10 cellular contexts compared by ENCODE assay signal in genomic region chr2:199470672-199471442, GRCh38. TPM values are rescaled to one million over a fixed set of nuclear protein-coding genes. Genes with fewer than 3 reads are reported as not detected.
DNase-seq lines count a peak whose midpoint lies in the region; ATAC-seq and TF ChIP-seq lines count a peak whose summit lies in the region.
"Had no signal": no experiment of that assay in that cellular context is flagged by ENCODE, and none has a peak within 500 bp of the region (broad histone marks: within the 10 kb centered on the region; RNA-seq: fewer than 3 reads in every experiment).

No MANE protein-coding gene starts in this region.

- CTCF ChIA-PET in AG04449 (lab: Yijun Ruan, JAX) = interaction anchor here (0.8 to 8.1 kb wide), 28 partner anchors 8 to 1175 kb away, joined by 3 to 133 read pairs (median 4); no protein-coding TSS in a partner anchor

- peaks cover 93% of the 10 kb centered on the region for H3K27me3 Mint-ChIP-seq in endodermal cell (ENCODE audit: insufficient read depth)
- H3K27me3 Mint-ChIP-seq in neural progenitor cell (ENCODE audit: insufficient read depth, low read depth) = peaks cover 69% of the 10 kb centered on the region
- H3K27me3 Mint-ChIP-seq in natural killer cell treated with Interleukin-12 subunit alpha and Interleukin-12 subunit beta and Interleukin-15 and Interleukin-18, amount 100 ng/mL, for 72 hours = peaks cover 55 to 79% of the 10 kb centered on the region in 2 donors

- no peak overlapping the region for H3K9ac ChIP-seq in KMS-11
- no peak overlapping the region for H3K9ac ChIP-seq in endodermal cell (ENCODE audit: extremely low read depth, low read length, poor library complexity, severe bottlenecking)
- H3K9ac ChIP-seq in neural progenitor cell = no peak overlapping the region

- peak overlapping the region; percentile 23; the same call in 1 of the 2 replicates for H2AFZ ChIP-seq in KMS-11 (ENCODE audit: low read depth)
- peak overlapping the region; percentile 1 for H2AFZ ChIP-seq in neural progenitor cell (replicated peaks)

- H3K4me3 Mint-ChIP-seq in endodermal cell (peak overlapping the region; percentile 48), neural progenitor cell (peak overlapping the region; percentile 79)
- H3K4me3 Mint-ChIP-seq in natural killer cell treated with Interleukin-12 subunit alpha and Interleukin-12 subunit beta and Interleukin-15 and Interleukin-18, amount 100 ng/mL, for 72 hours = no peak overlapping the region

- DNase-seq in AG04449 (ENCODE audit: low read depth, low spot score) (no peak), endodermal cell (peak; percentile 74), neural progenitor cell (ENCODE audit: low spot score) (peak; percentile 45), substantia nigra (lab: John Stamatoyannopoulos, UW) (no peak), NCI-H146 treated with DMSO at 0.1 percent for 48 hours (lab: John Stamatoyannopoulos, UW; ENCODE audit: unreplicated experiment) (no peak)
- DNase-seq in natural killer cell treated with Interleukin-12 subunit alpha and Interleukin-12 subunit beta and Interleukin-15 and Interleukin-18, amount 100 ng/mL, for 72 hours (ENCODE audit: low spot score) = no peak

- H3K4me1 ChIP-seq in KMS-11 (ENCODE audit: low read depth, poor library complexity, severe bottlenecking) (peaks cover 7% of the 10 kb centered on the region), endodermal cell (ENCODE audit: control insufficient read depth, insufficient read depth, low read length) (peaks cover 16% of the 10 kb centered on the region), neural progenitor cell (peaks cover 14% of the 10 kb centered on the region)
- H3K4me1 ChIP-seq: BE2C had no signal

- H3K9me3 Mint-ChIP-seq in endodermal cell (no peaks in the 10 kb centered on the region), neural progenitor cell (peaks cover 4% of the 10 kb centered on the region)
- H3K9me3 Mint-ChIP-seq in natural killer cell treated with Interleukin-12 subunit alpha and Interleukin-12 subunit beta and Interleukin-15 and Interleukin-18, amount 100 ng/mL, for 72 hours = no peaks in the 10 kb centered on the region

- H3K4me2 ChIP-seq in KMS-11 (peak overlapping the region; percentile 36; the same call in 1 of the 2 replicates), neural progenitor cell (peak overlapping the region; percentile 96)

- no peaks in the 10 kb centered on the region for H4K20me1 ChIP-seq in KMS-11 (ENCODE audit: insufficient read depth)
- H4K20me1 ChIP-seq in neural progenitor cell (ENCODE audit: low read depth) = peaks cover 51% of the 10 kb centered on the region

- POLR2A ChIA-PET in AG04449 (lab: Yijun Ruan, JAX) = interaction anchor here (0.6 kb wide), 1 partner anchor 10 kb away, joined by 4 read pairs; no protein-coding TSS in a partner anchor

- H3K36me3 ChIP-seq in KMS-11 (ENCODE audit: insufficient read depth) = no peaks in the 10 kb centered on the region
- H3K36me3 ChIP-seq in endodermal cell (ENCODE audit: control insufficient read depth, insufficient read depth, low read length) = no peaks in the 10 kb centered on the region
- H3K36me3 ChIP-seq in neural progenitor cell = no peaks in the 10 kb centered on the region
- H3K36me3 ChIP-seq: BE2C had no signal

- TF ChIP-seq CTCF in AG04449 (IDR thresholded peaks at IDR 0.05; ENCODE audit: insufficient read depth, low read length, missing control alignments) = no peak
- TF ChIP-seq CTCF in KMS-11 (conservative IDR thresholded peaks at IDR 0.05; ENCODE audit: low read depth, low read length) = no peak
- no peak for TF ChIP-seq CTCF in endodermal cell (conservative IDR thresholded peaks at IDR 0.05)
- TF ChIP-seq CTCF in neural progenitor cell (IDR thresholded peaks at IDR 0.05) = no peak

- no peak overlapping the region for H3K27ac ChIP-seq in KMS-11
- no peak overlapping the region for H3K27ac ChIP-seq in endodermal cell (ENCODE audit: low read depth, low read length)
- H3K27ac ChIP-seq in neural progenitor cell = no peak overlapping the region
- H3K27ac ChIP-seq in substantia nigra (ENCODE audit: low read depth, low read length, poor library complexity, severe bottlenecking) = no peak overlapping the region
- H3K27ac ChIP-seq: skin epidermis had no signal

- no peak for ATAC-seq in natural killer cell treated with Interleukin-12 subunit alpha and Interleukin-12 subunit beta and Interleukin-15 and Interleukin-18, amount 100 ng/mL, for 72 hours
- no peak for ATAC-seq in GM19455 (IDR thresholded peaks at IDR 0.05; ENCODE audit: unreplicated experiment)

- H3K9me3 ChIP-seq in endodermal cell (ENCODE audit: control insufficient read depth, low read length) (no peaks in the 10 kb centered on the region), neural progenitor cell (ENCODE audit: low read depth) (no peaks in the 10 kb centered on the region)
- H3K9me3 ChIP-seq: BE2C had no signal

- H3K27ac Mint-ChIP-seq in endodermal cell (no peak overlapping the region), neural progenitor cell (no peak overlapping the region)
- no peak overlapping the region for H3K27ac Mint-ChIP-seq in natural killer cell treated with Interleukin-12 subunit alpha and Interleukin-12 subunit beta and Interleukin-15 and Interleukin-18, amount 100 ng/mL, for 72 hours

- no peaks in the 10 kb centered on the region for H3K79me2 ChIP-seq in KMS-11 (ENCODE audit: insufficient read depth, low read depth)
- no peaks in the 10 kb centered on the region for H3K79me2 ChIP-seq in neural progenitor cell (ENCODE audit: low read depth)

- 1 to 2% methylated on average over 24 to 48 of the region's 48 CpGs for WGBS in endodermal cell (ENCODE audit: insufficient coverage in 1 of 2, insufficient read length in 1 of 2), 2 experiments

- no peaks in the 10 kb centered on the region for H3K36me3 Mint-ChIP-seq in endodermal cell (ENCODE audit: low read depth)
- no peaks in the 10 kb centered on the region for H3K36me3 Mint-ChIP-seq in neural progenitor cell
- peaks cover 4% of the 10 kb centered on the region for H3K36me3 Mint-ChIP-seq in natural killer cell treated with Interleukin-12 subunit alpha and Interleukin-12 subunit beta and Interleukin-15 and Interleukin-18, amount 100 ng/mL, for 72 hours

- H3F3A ChIP-seq in neural progenitor cell (ENCODE audit: low read depth) = peaks cover 18% of the 10 kb centered on the region

- H3K4me3 ChIP-seq in AG04449 (ENCODE audit: low read depth, low read length) (peak overlapping the region; percentile 43), KMS-11 (IDR thresholded peaks at IDR 0.05; ENCODE audit: insufficient read depth, low read depth, low read length) (no peak overlapping the region), endodermal cell (ENCODE audit: low read length) (peak overlapping the region; percentile 62), neural progenitor cell (peak overlapping the region; percentile 60)

- H3K4me1 Mint-ChIP-seq in endodermal cell (peaks cover 28% of the 10 kb centered on the region), neural progenitor cell (peaks cover 24% of the 10 kb centered on the region)
- H3K4me1 Mint-ChIP-seq in natural killer cell treated with Interleukin-12 subunit alpha and Interleukin-12 subunit beta and Interleukin-15 and Interleukin-18, amount 100 ng/mL, for 72 hours (ENCODE audit: low read depth in 2 of 2) = peaks cover 2 to 11% of the 10 kb centered on the region in 2 donors

- H3K27me3 ChIP-seq in KMS-11 (ENCODE audit: insufficient read depth, low read depth) = no peaks in the 10 kb centered on the region
- peaks cover 100% of the 10 kb centered on the region for H3K27me3 ChIP-seq in endodermal cell (ENCODE audit: control insufficient read depth, insufficient read depth, low read length, poor library complexity, severe bottlenecking)
- peaks cover 86% of the 10 kb centered on the region for H3K27me3 ChIP-seq in neural progenitor cell

RNA-seq across cellular contexts. Expression of gene SATB2, which starts 13.1 kb away (rescaled TPM):
- total RNA-seq in endodermal cell (1 to 10 TPM; 2.4 to 3.0 TPM), neural progenitor cell (ENCODE audit: low replicate concordance) (2.2 and 3.7 TPM in 2 replicates)
- 5.4 TPM for polyA plus RNA-seq in endodermal cell (2013, experiment 1 of 2)
- polyA plus RNA-seq in endodermal cell (2013, experiment 2 of 2) = 5.7 TPM
- 1 to 10 TPM in 1 of 2 donors, under 1 TPM in 1; 0.71 to 1.5 TPM for total RNA-seq in natural killer cell treated with Interleukin-12 subunit alpha and Interleukin-12 subunit beta and Interleukin-15 and Interleukin-18, amount 100 ng/mL, for 72 hours

Comparison
In these comparisons a context has a peak if more than half of its experiments do, and no peak if none do; other contexts are left out.
1. DNase-seq: peak in endodermal cell (single experiment) and neural progenitor cell (single experiment); none in AG04449 (single experiment), natural killer cell treated with Interleukin-12 subunit alpha and Interleukin-12 subunit beta and Interleukin-15 and Interleukin-18, amount 100 ng/mL, for 72 hours (single experiment), substantia nigra (0 of 49) and NCI-H146 treated with DMSO at 0.1 percent for 48 hours (single experiment).